ENCODE assay signal across 16 cellular contexts in the genomic region with DNA sequence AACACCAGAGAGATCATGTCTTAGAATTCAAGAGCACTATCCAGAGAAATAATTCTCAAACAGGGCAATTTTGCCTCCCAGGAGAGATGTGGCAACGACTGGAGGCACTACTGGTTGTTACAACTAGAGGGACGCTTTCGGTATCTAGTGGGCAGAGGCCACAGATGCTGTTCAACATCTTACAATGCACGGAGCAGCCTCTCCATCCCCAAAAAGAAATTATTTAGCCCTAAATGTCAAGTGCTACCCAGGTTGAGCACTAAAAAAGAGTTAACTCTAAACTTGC.
DNase-seq lines count a peak whose midpoint lies in the region; ATAC-seq and TF ChIP-seq lines count a peak whose summit lies in the region.
"Had no signal": no experiment of that assay in that cellular context is flagged by ENCODE, and none has a peak within 500 bp of the region (broad histone marks: within the 10 kb centered on the region; RNA-seq: fewer than 3 reads in every experiment).

No MANE protein-coding gene starts in this region.

- no peak overlapping the region for H3K4me3 ChIP-seq in astrocyte of the cerebellum (ENCODE audit: low read depth, low read length)
- H3K4me3 ChIP-seq in right cardiac atrium (ENCODE audit: low read length), result no peak overlapping the region

- H3K4me1 ChIP-seq in right cardiac atrium (ENCODE audit: control insufficient read depth, insufficient read depth, low read length), result no peaks in the 10 kb centered on the region

- intact Hi-C loops in right cardiac atrium (cut with DNase I), result no loop called here

- 91% methylated on average over 4 of the region's 4 CpGs for WGBS in right cardiac atrium

- TF ChIP-seq CTCF in GM13977 (IDR thresholded peaks at IDR 0.05; ENCODE audit: extremely low read depth, insufficient read depth, missing control alignments), result peak; percentile 9
- peak; percentile 7 for TF ChIP-seq CTCF in astrocyte of the cerebellum (IDR thresholded peaks at IDR 0.05; ENCODE audit: low read depth, low read length, missing control alignments)
- no peak for TF ChIP-seq CTCF in GM13976 (IDR thresholded peaks at IDR 0.05; ENCODE audit: borderline replicate concordance, control extremely low read depth, extremely low read depth, insufficient read depth, missing control alignments)
- TF ChIP-seq CTCF in GM10266 (IDR thresholded peaks at IDR 0.05; ENCODE audit: control insufficient read depth, insufficient read depth, low read depth, missing control alignments), result no peak

- H3K27me3 ChIP-seq in right cardiac atrium (ENCODE audit: control insufficient read depth, insufficient read depth), result no peaks in the 10 kb centered on the region

- no peak overlapping the region for H3K27ac ChIP-seq in right cardiac atrium (ENCODE audit: low read length)

- in situ Hi-C loops in GM13977 (cut with MboI; ENCODE audit: low pct_unique_long_range_greater_than_20kb, low sequenced_read_pairs, unreplicated experiment) (no loop called here), astrocyte of the cerebellum (cut with HindIII; ENCODE audit: low sequenced_read_pairs) (no loop called here), GM13976 (cut with MboI; ENCODE audit: low sequenced_read_pairs, unreplicated experiment) (no loop called here)

- DNase-seq in GM13977 (ENCODE audit: low spot score), result no peak
- no peak for DNase-seq in astrocyte of the cerebellum (ENCODE audit: low read depth)
- DNase-seq in 8988T, result no peak
- no peak for DNase-seq in right cardiac atrium
- no peak for DNase-seq in GM13976 (ENCODE audit: low spot score)
- no peak for DNase-seq in GM10266 (ENCODE audit: extremely low spot score)
- DNase-seq: activated effector memory CD4-positive, alpha-beta T cell treated with anti-CD3 and anti-CD28 coated beads, Interleukin-2, amount 50 U/mL, for 16 hours; KBM-7; kidney glomerular epithelial cell; NCI-H1694 treated with DMSO at 0.1 percent for 48 hours; NCI-H524 treated with DMSO at 0.1 percent for 48 hours; OCI-M1; SK-N-SH; substantia nigra had no signal

- H3K9me3 ChIP-seq in right cardiac atrium (ENCODE audit: control insufficient read depth, low read length), result no peaks in the 10 kb centered on the region
- H3K9me3 ChIP-seq: SK-N-SH had no signal

- ATAC-seq in GM21367 (IDR thresholded peaks at IDR 0.05; ENCODE audit: unreplicated experiment), result peak; percentile 34
- peak; percentile 34 for ATAC-seq in HG03064 (IDR thresholded peaks at IDR 0.05; ENCODE audit: low read depth, unreplicated experiment)
- ATAC-seq in right cardiac atrium, result no peak

Comparison
In these comparisons a context has a peak if more than half of its experiments do, and no peak if none do; other contexts are left out.
1. CTCF ChIP-seq: peak in GM13977 (single experiment) and astrocyte of the cerebellum (single experiment); none in GM13976 (single experiment) and GM10266 (single experiment).
2. ATAC-seq: peak in GM21367 (single experiment) and HG03064 (single experiment); none in right cardiac atrium (0 of 2).